Comparison of ENCODE assay signal across 23 cellular contexts in genomic region chr22:49561338-49561737, GRCh38.
"Had no signal": no experiment of that assay in that cellular context is flagged by ENCODE, and none has a peak within 500 bp of the region (broad histone marks: within the 10 kb centered on the region; RNA-seq: fewer than 3 reads in every experiment).

No MANE protein-coding gene starts in this region.

- H3K4me3 ChIP-seq: MG63, SJCRH30 had no signal

- H3K4me1 ChIP-seq: SJCRH30 had no signal

- H3K36me3 ChIP-seq: MG63, SJCRH30 had no signal

- H3K9me3 ChIP-seq: MG63, SJCRH30 had no signal

- H3K27ac ChIP-seq: SJCRH30 had no signal

- DNase-seq: IMR-90, Karpas-422, KG1, MG63, NCI-H1092, NCI-H1105 treated with DMSO at 0.1 percent for 48 hours, NCI-H1417 treated with DMSO at 0.1 percent for 48 hours, NCI-H146, NCI-H1694 treated with DMSO at 0.1 percent for 48 hours, NCI-H1930, NCI-H2081, NCI-H2107, NCI-H2227 treated with DMSO at 0.1 percent for 48 hours, NCI-H524, NCI-H526 treated with DMSO at 0.1 percent for 48 hours, NCI-H748 treated with DMSO at 0.1 percent for 48 hours, PC-3, SHP77 treated with DMSO at 0.1 percent for 48 hours, SJCRH30 had no signal

- ATAC-seq: HepG2, Panc1, PC-3, Right ventricle myocardium inferior, SK-N-SH treated with all-trans-retinoic acid at 6 μM for 48 hours had no signal
